ENCODE assay signal across 27 cellular contexts in genomic region chr15:79076661-79077060, GRCh38. TPM values are rescaled to one million over a fixed set of nuclear protein-coding genes. Genes with fewer than 3 reads are reported as not detected.
"Had no signal": no experiment of that assay in that cellular context is flagged by ENCODE, and none has a peak within 500 bp of the region (broad histone marks: within the 10 kb centered on the region; RNA-seq: fewer than 3 reads in every experiment).

No MANE protein-coding gene starts in this region.

- H3K4me1 ChIP-seq: esophagus squamous epithelium, heart right ventricle, left lung, parathyroid adenoma, psoas muscle, thyroid gland had no signal

- H3K36me3 ChIP-seq: esophagus squamous epithelium, heart right ventricle, left lung, thyroid gland had no signal

- H3K9me3 ChIP-seq: esophagus squamous epithelium, heart right ventricle, left lung, psoas muscle, thyroid gland had no signal

- H3K9ac ChIP-seq: parathyroid adenoma had no signal

- H3K4me1 Mint-ChIP-seq: natural killer cell, neural crest cell had no signal

- H3K36me3 Mint-ChIP-seq: natural killer cell had no signal

- H3K4me3 Mint-ChIP-seq: central memory CD8-positive, alpha-beta T cell; natural killer cell; neural crest cell; stimulated activated naive CD8-positive, alpha-beta T cell treated with anti-CD3 and anti-CD28 coated beads, Interleukin-15, amount 100 ng/mL, for 72 hours had no signal

- ATAC-seq: heart right ventricle; left cardiac atrium; left lung; natural killer cell; psoas muscle; right cardiac atrium; stimulated activated naive CD8-positive, alpha-beta T cell treated with anti-CD3 and anti-CD28 coated beads, Interleukin-15, amount 100 ng/mL, for 72 hours had no signal

- H3K4me3 ChIP-seq: coronary artery, esophagus squamous epithelium, heart right ventricle, left lung, psoas muscle, skin epidermis, thyroid gland had no signal

- DNase-seq: dermis blood vessel endothelial cell; effector memory CD4-positive, alpha-beta T cell; erythroblast; esophagus squamous epithelium; foreskin melanocyte; glutamatergic neuron; heart right ventricle; hippocampal formation; left cardiac atrium; left lung; mesendoderm; natural killer cell; psoas muscle; right cardiac atrium; stimulated activated CD4-positive, alpha-beta T cell treated with anti-CD3 and anti-CD28 coated beads, Interleukin-15, amount 100 ng/mL, for 24 hours; stimulated activated CD4-positive, alpha-beta T cell treated with anti-CD3 and anti-CD28 coated beads, Interleukin-4, amount 100 ng/mL, for 1 hour; stimulated activated CD8-positive, alpha-beta memory T cell treated with anti-CD3 and anti-CD28 coated beads, Interleukin-4, amount 100 ng/mL, for 48 hours; stimulated activated naive CD4-positive, alpha-beta T cell; stimulated activated naive CD8-positive, alpha-beta T cell treated with anti-CD3 and anti-CD28 coated beads, Interleukin-15, amount 100 ng/mL, for 72 hours; thyroid gland; trophoblast cell had no signal

- H3K9me3 Mint-ChIP-seq: central memory CD8-positive, alpha-beta T cell; natural killer cell; neural crest cell; stimulated activated naive CD8-positive, alpha-beta T cell treated with anti-CD3 and anti-CD28 coated beads, Interleukin-15, amount 100 ng/mL, for 72 hours had no signal

- H3K27me3 ChIP-seq: left lung, thyroid gland had no signal

- H3K27ac ChIP-seq: coronary artery, esophagus squamous epithelium, heart right ventricle, left lung, parathyroid adenoma, psoas muscle, skin epidermis, thyroid gland had no signal

- H3K27ac Mint-ChIP-seq: natural killer cell; stimulated activated naive CD8-positive, alpha-beta T cell treated with anti-CD3 and anti-CD28 coated beads, Interleukin-15, amount 100 ng/mL, for 72 hours had no signal

RNA-seq across cellular contexts. Expression of gene RASGRF1, which starts 13.9 kb away (rescaled TPM):
- total RNA-seq: left cardiac atrium, mononuclear cell, natural killer cell, psoas muscle had no signal
